Comparison of ENCODE assay signal across 24 cellular contexts in genomic region chr1:95685091-95685490, GRCh38.
A peak's percentile ranks its signal among the peaks of the same experiment; 100 is the strongest.
DNase-seq lines count a peak whose midpoint lies in the region; ATAC-seq and TF ChIP-seq lines count a peak whose summit lies in the region.
"Had no signal": no experiment of that assay in that cellular context is flagged by ENCODE, and none has a peak within 500 bp of the region (broad histone marks: within the 10 kb centered on the region; RNA-seq: fewer than 3 reads in every experiment).

No MANE protein-coding gene starts in this region.

- peak; percentile 9 for DNase-seq in NCI-H345 (lab: John Stamatoyannopoulos, UW)
- no peak for DNase-seq in NCI-H345 treated with DMSO at 0.1 percent for 48 hours (lab: John Stamatoyannopoulos, UW; ENCODE audit: unreplicated experiment)
- DNase-seq in NCI-H2081 (lab: John Stamatoyannopoulos, UW) = peak; percentile 58 to 79
- peak; percentile 91 for DNase-seq in NCI-H82 (lab: John Stamatoyannopoulos, UW)
- DNase-seq in GM19238 (ENCODE audit: insufficient read length, low spot score) = no peak
- no peak for DNase-seq in progenitor cell of endocrine pancreas (ENCODE audit: low spot score, unreplicated experiment)
- DNase-seq: activated CD4-positive, alpha-beta T cell treated with anti-CD3 and anti-CD28 coated beads, Interleukin-2, amount 10 ng/mL, durations not matched to agents 24 days and 14 days; activated naive CD4-positive, alpha-beta T cell treated with anti-CD3 and anti-CD28 coated beads, Interleukin-2, amount 10 ng/mL, durations not matched to agents 7 days and 5 days; amniotic stem cell; effector CD8-positive, alpha-beta T cell; erythroblast; HCEC 1CT; heart left ventricle; left colon; mesendoderm; NCI-H510A treated with DMSO at 0.1 percent for 48 hours; nucleus accumbens; OCI-M1; stimulated activated CD4-positive, alpha-beta T cell treated with anti-CD3 and anti-CD28 coated beads, Interleukin-1b, Interleukin-23, amount 100 ng/mL, for 48 hours; upper lobe of left lung had no signal

- H3K27me3 Mint-ChIP-seq in progenitor cell of endocrine pancreas = no peaks in the 10 kb centered on the region
- H3K27me3 Mint-ChIP-seq: activated CD4-positive, alpha-beta T cell treated with anti-CD3 and anti-CD28 coated beads, Interleukin-2, amount 10 ng/mL, durations not matched to agents 24 days and 14 days; activated naive CD4-positive, alpha-beta T cell treated with anti-CD3 and anti-CD28 coated beads, Interleukin-2, amount 10 ng/mL, durations not matched to agents 7 days and 5 days; B cell had no signal

- H3K9me3 Mint-ChIP-seq in progenitor cell of endocrine pancreas (ENCODE audit: low read depth) = no peaks in the 10 kb centered on the region
- H3K9me3 Mint-ChIP-seq: activated CD4-positive, alpha-beta T cell treated with anti-CD3 and anti-CD28 coated beads, Interleukin-2, amount 10 ng/mL, durations not matched to agents 24 days and 14 days had no signal

- ATAC-seq in HG03045 (IDR thresholded peaks at IDR 0.05; ENCODE audit: unreplicated experiment) = no peak
- ATAC-seq in GM19035 (IDR thresholded peaks at IDR 0.05; ENCODE audit: unreplicated experiment) = no peak
- ATAC-seq: GM12878, heart left ventricle, left colon had no signal

- no peak for TF ChIP-seq CTCF in progenitor cell of endocrine pancreas (IDR thresholded peaks at IDR 0.05; ENCODE audit: unreplicated experiment)

- peaks cover 12% of the 10 kb centered on the region for H3K4me1 Mint-ChIP-seq in progenitor cell of endocrine pancreas (ENCODE audit: low read depth)
- H3K4me1 Mint-ChIP-seq: activated CD4-positive, alpha-beta T cell treated with anti-CD3 and anti-CD28 coated beads, Interleukin-2, amount 10 ng/mL, durations not matched to agents 24 days and 14 days; activated naive CD4-positive, alpha-beta T cell treated with anti-CD3 and anti-CD28 coated beads, Interleukin-2, amount 10 ng/mL, durations not matched to agents 7 days and 5 days; B cell had no signal

- H3K27ac Mint-ChIP-seq in progenitor cell of endocrine pancreas = no peak overlapping the region
- H3K27ac Mint-ChIP-seq: activated CD4-positive, alpha-beta T cell treated with anti-CD3 and anti-CD28 coated beads, Interleukin-2, amount 10 ng/mL, durations not matched to agents 24 days and 14 days; activated naive CD4-positive, alpha-beta T cell treated with anti-CD3 and anti-CD28 coated beads, Interleukin-2, amount 10 ng/mL, durations not matched to agents 7 days and 5 days; B cell had no signal

- no peaks in the 10 kb centered on the region for H3K36me3 Mint-ChIP-seq in progenitor cell of endocrine pancreas (ENCODE audit: insufficient read depth)
- H3K36me3 Mint-ChIP-seq: activated naive CD4-positive, alpha-beta T cell treated with anti-CD3 and anti-CD28 coated beads, Interleukin-2, amount 10 ng/mL, durations not matched to agents 7 days and 5 days had no signal

- no peak overlapping the region for H3K4me3 Mint-ChIP-seq in progenitor cell of endocrine pancreas (ENCODE audit: low read depth)
- H3K4me3 Mint-ChIP-seq: activated CD4-positive, alpha-beta T cell treated with anti-CD3 and anti-CD28 coated beads, Interleukin-2, amount 10 ng/mL, durations not matched to agents 24 days and 14 days; activated naive CD4-positive, alpha-beta T cell treated with anti-CD3 and anti-CD28 coated beads, Interleukin-2, amount 10 ng/mL, durations not matched to agents 7 days and 5 days; B cell had no signal

Comparison
In these comparisons a context has a peak if more than half of its experiments do, and no peak if none do; other contexts are left out.
1. DNase-seq: peak in NCI-H345 (single experiment), NCI-H2081 (2 of 2) and NCI-H82 (single experiment); none in NCI-H345 treated with DMSO at 0.1 percent for 48 hours (single experiment), GM19238 (single experiment) and progenitor cell of endocrine pancreas (single experiment).